ENCODE assay signal across 27 cellular contexts in genomic region chr4:114037981-114038380, GRCh38. TPM values are rescaled to one million over a fixed set of nuclear protein-coding genes. Genes with fewer than 3 reads are reported as not detected.
"Had no signal": no experiment of that assay in that cellular context is flagged by ENCODE, and none has a peak within 500 bp of the region (broad histone marks: within the 10 kb centered on the region; RNA-seq: fewer than 3 reads in every experiment).

No MANE protein-coding gene starts in this region.

- DNase-seq: activated B cell treated with CpG ODN at 0.5 μM for 24 hours; activated CD4-positive, alpha-beta T cell treated with anti-CD3 and anti-CD28 coated beads for 1 hour; activated CD4-positive, alpha-beta T cell treated with anti-CD3 and anti-CD28 coated beads, Interleukin-2, amount 10 ng/mL, durations not matched to agents 24 days and 14 days; activated CD4-positive, alpha-beta T cell treated with anti-CD3 and anti-CD28 coated beads, Interleukin-2, amount 50 U/mL, for 48 hours; activated CD8-positive, alpha-beta memory T cell treated with anti-CD3 and anti-CD28 coated beads, Interleukin-2, amount 10 ng/mL, durations not matched to agents 7 days and 5 days; activated effector memory CD4-positive, alpha-beta T cell treated with anti-CD3 and anti-CD28 coated beads, Interleukin-2, amount 50 U/mL, for 16 hours; activated naive CD4-positive, alpha-beta T cell treated with Interleukin-2 at 50 U/mL for 16 hours; activated naive CD8-positive, alpha-beta T cell treated with anti-CD3 and anti-CD28 coated beads, Interleukin-2, amount 50 U/mL, for 24 hours; activated T-cell treated with anti-CD3 and anti-CD28 coated beads, Interleukin-2, amount 50 U/mL, for 24 hours; amniotic stem cell; body of pancreas; central memory CD4-positive, alpha-beta T cell; NCI-H1417 treated with DMSO at 0.1 percent for 48 hours; NCI-H187; NCI-H2081 treated with DMSO at 0.1 percent for 48 hours; NCI-H510A treated with DMSO at 0.1 percent for 48 hours; NK-92 treated with Interleukin-12 subunit alpha and Interleukin-12 subunit beta, amount 100 ng/mL, for 24 hours; OCI-M1; RPMI8226; T-helper 17 cell; T-helper 9 cell had no signal

- H3K4me1 ChIP-seq: ascending aorta had no signal

- H3K36me3 Mint-ChIP-seq: activated CD8-positive, alpha-beta memory T cell treated with anti-CD3 and anti-CD28 coated beads, Interleukin-2, amount 10 ng/mL, durations not matched to agents 7 days and 5 days; activated naive CD4-positive, alpha-beta T cell treated with anti-CD3 and anti-CD28 coated beads, Interleukin-2, amount 50 U/mL, for 72 hours had no signal

- H3K4me1 Mint-ChIP-seq: activated B cell treated with CpG ODN at 0.5 μM for 24 hours had no signal

- H3K4me3 ChIP-seq: ascending aorta, body of pancreas, coronary artery had no signal

- H3K36me3 ChIP-seq: ascending aorta had no signal

- H3K9me3 ChIP-seq: ascending aorta, body of pancreas had no signal

- H3K4me3 Mint-ChIP-seq: activated B cell treated with CpG ODN at 0.5 μM for 24 hours; activated CD4-positive, alpha-beta T cell treated with anti-CD3 and anti-CD28 coated beads, Interleukin-2, amount 10 ng/mL, durations not matched to agents 24 days and 14 days; activated CD8-positive, alpha-beta memory T cell treated with anti-CD3 and anti-CD28 coated beads, Interleukin-2, amount 10 ng/mL, durations not matched to agents 7 days and 5 days; activated naive CD8-positive, alpha-beta T cell treated with anti-CD3 and anti-CD28 coated beads, Interleukin-2, amount 50 U/mL, for 24 hours; activated T-cell treated with anti-CD3 and anti-CD28 coated beads, Interleukin-2, amount 50 U/mL, for 24 hours; T-helper 17 cell had no signal

- H3K27ac Mint-ChIP-seq: activated B cell treated with CpG ODN at 0.5 μM for 24 hours; activated CD4-positive, alpha-beta T cell treated with anti-CD3 and anti-CD28 coated beads, Interleukin-2, amount 10 ng/mL, durations not matched to agents 24 days and 14 days; activated CD8-positive, alpha-beta memory T cell treated with anti-CD3 and anti-CD28 coated beads, Interleukin-2, amount 10 ng/mL, durations not matched to agents 7 days and 5 days; activated naive CD4-positive, alpha-beta T cell treated with anti-CD3 and anti-CD28 coated beads, Interleukin-2, amount 50 U/mL, for 72 hours; activated naive CD8-positive, alpha-beta T cell treated with anti-CD3 and anti-CD28 coated beads, Interleukin-2, amount 50 U/mL, for 24 hours; activated T-cell treated with anti-CD3 and anti-CD28 coated beads, Interleukin-2, amount 50 U/mL, for 24 hours; T-helper 17 cell had no signal

- H3K9ac ChIP-seq: KMS-11 had no signal

- H3K9me3 Mint-ChIP-seq: activated CD4-positive, alpha-beta T cell treated with anti-CD3 and anti-CD28 coated beads, Interleukin-2, amount 10 ng/mL, durations not matched to agents 24 days and 14 days; activated T-cell treated with anti-CD3 and anti-CD28 coated beads, Interleukin-2, amount 50 U/mL, for 24 hours had no signal

- ATAC-seq: activated CD8-positive, alpha-beta memory T cell treated with anti-CD3 and anti-CD28 coated beads, Interleukin-2, amount 10 ng/mL, durations not matched to agents 7 days and 5 days; activated naive CD4-positive, alpha-beta T cell treated with anti-CD3 and anti-CD28 coated beads, Interleukin-2, amount 50 U/mL, for 72 hours; activated naive CD8-positive, alpha-beta T cell treated with anti-CD3 and anti-CD28 coated beads, Interleukin-2, amount 50 U/mL, for 24 hours; body of pancreas; Panc1; Right ventricle myocardium inferior; T-helper 17 cell had no signal

- H3K27ac ChIP-seq: ascending aorta, body of pancreas, coronary artery, KMS-11 had no signal

- H3K27me3 ChIP-seq: ascending aorta, body of pancreas had no signal

- H3K27me3 Mint-ChIP-seq: activated B cell treated with CpG ODN at 0.5 μM for 24 hours; activated CD4-positive, alpha-beta T cell treated with anti-CD3 and anti-CD28 coated beads, Interleukin-2, amount 10 ng/mL, durations not matched to agents 24 days and 14 days; activated naive CD8-positive, alpha-beta T cell treated with anti-CD3 and anti-CD28 coated beads, Interleukin-2, amount 50 U/mL, for 24 hours had no signal

RNA-seq across cellular contexts. Expression of gene ARSJ, which starts 58.5 kb away (rescaled TPM):
- total RNA-seq: activated B cell treated with CpG ODN at 0.5 μM for 24 hours; activated CD4-positive, alpha-beta T cell treated with anti-CD3 and anti-CD28 coated beads, Interleukin-2, amount 10 ng/mL, durations not matched to agents 24 days and 14 days; activated CD8-positive, alpha-beta memory T cell treated with anti-CD3 and anti-CD28 coated beads, Interleukin-2, amount 10 ng/mL, durations not matched to agents 7 days and 5 days had no signal
